15 cellular contexts compared by ENCODE assay signal in the genomic region with DNA sequence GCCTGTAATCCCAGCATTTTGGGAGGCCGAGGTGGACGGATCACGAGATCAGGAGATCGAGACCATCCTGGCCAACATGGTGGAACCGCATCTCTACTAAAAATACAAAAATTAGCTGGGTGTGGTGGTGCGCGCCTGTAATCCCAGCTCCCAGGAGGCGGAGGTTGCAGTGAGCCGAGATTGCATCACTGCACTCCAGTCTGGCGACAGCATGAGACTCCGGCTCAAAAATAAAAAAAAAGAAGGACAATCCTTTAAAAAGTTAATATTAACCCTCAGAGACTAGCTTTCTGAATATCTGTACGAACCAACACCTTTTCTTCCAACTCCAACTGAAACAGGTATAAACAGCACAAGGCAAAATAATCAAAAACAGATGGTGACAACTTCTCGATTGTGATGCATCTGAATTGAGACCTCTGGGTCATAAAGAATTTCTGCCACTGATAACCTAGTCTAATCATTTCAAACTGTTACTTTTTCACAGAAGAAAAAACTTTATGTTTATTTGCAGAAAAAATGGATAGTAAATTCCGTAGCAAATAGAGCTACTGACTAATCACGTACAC. TPM values are rescaled to one million over a fixed set of nuclear protein-coding genes. Genes with fewer than 3 reads are reported as not detected.
A peak's percentile ranks its signal among the peaks of the same experiment; 100 is the strongest.
DNase-seq lines count a peak whose midpoint lies in the region; ATAC-seq, FAIRE-seq and TF ChIP-seq lines count a peak whose summit lies in the region.
"Had no signal": no experiment of that assay in that cellular context is flagged by ENCODE, and none has a peak within 500 bp of the region (broad histone marks: within the 10 kb centered on the region; RNA-seq: fewer than 3 reads in every experiment).

No MANE protein-coding gene starts in this region.

- H3K4me1 ChIP-seq in naive thymus-derived CD4-positive, alpha-beta T cell (ENCODE audit: control insufficient read depth in 2 of 2, insufficient read depth in 2 of 2, low read length in 2 of 2) = peaks cover 0 to 20% of the 10 kb centered on the region in 2 donors
- peaks cover 0 to 2% of the 10 kb centered on the region in 2 donors for H3K4me1 ChIP-seq in uterus
- H3K4me1 ChIP-seq in left lung = peaks cover 2 to 21% of the 10 kb centered on the region in 2 donors
- peaks cover 7% of the 10 kb centered on the region for H3K4me1 ChIP-seq in OCI-LY7 (ENCODE audit: insufficient read depth, low read length, poor library complexity, severe bottlenecking)
- H3K4me1 ChIP-seq in small intestine (ENCODE audit: control insufficient read depth in 2 of 2, insufficient read depth in 1 of 2, low read depth in 1 of 2, low read length in 1 of 2) = no peaks in the 10 kb centered on the region

- H3K36me3 ChIP-seq in naive thymus-derived CD4-positive, alpha-beta T cell (ENCODE audit: control insufficient read depth in 2 of 3, insufficient read depth in 3 of 3, low read length in 3 of 3) = peaks cover 0 to 2% (median 0%) of the 10 kb centered on the region in 3 experiments
- H3K36me3 ChIP-seq in uterus (no peaks in the 10 kb centered on the region), left lung (peaks cover 0 to 15% of the 10 kb centered on the region in 2 donors), OCI-LY7 (ENCODE audit: insufficient read depth, low read length) (no peaks in the 10 kb centered on the region), small intestine (ENCODE audit: control insufficient read depth in 2 of 2, insufficient read depth in 2 of 2, low read length in 2 of 2) (peaks cover 0 to 5% of the 10 kb centered on the region in 2 donors)

- no peaks in the 10 kb centered on the region; the same call in 1 of the 2 replicates for H3K9me2 ChIP-seq in OCI-LY7 (ENCODE audit: insufficient read depth, low read length)

- intact Hi-C loops in naive thymus-derived CD4-positive, alpha-beta T cell (cut with micrococcal nuclease) = no loop called here
- intact Hi-C loops in uterus (cut with DNase I; ENCODE audit: low total_unique reads) (loop anchor here (10.0 kb wide), 1 partner anchor 80 kb away; no protein-coding TSS in a partner anchor), left lung (cut with DNase I) (loop anchor here (10.0 kb wide), 1 partner anchor 80 kb away; no protein-coding TSS in a partner anchor), OCI-LY7 (cut with micrococcal nuclease; ENCODE audit: unreplicated experiment) (no loop called here)

- no peak for ATAC-seq in activated naive CD8-positive, alpha-beta T cell treated with anti-CD3 and anti-CD28 coated beads, Interleukin-2, amount 50 U/mL, for 24 hours
- no peak for ATAC-seq in naive thymus-derived CD4-positive, alpha-beta T cell
- no peak for ATAC-seq in left lung

- no TSS peak for BruUV-seq in OCI-LY7 (replicated peaks; lab: Mats Ljungman, UMichigan)

- H3K4me3 ChIP-seq in naive thymus-derived CD4-positive, alpha-beta T cell (ENCODE audit: low read length) = no peak overlapping the region
- H3K4me3 ChIP-seq in uterus (no peak overlapping the region), left lung (no peak overlapping the region), OCI-LY7 (ENCODE audit: low read depth, low read length, poor library complexity, severe bottlenecking) (no peak overlapping the region), small intestine (ENCODE audit: low read depth in 1 of 2, low read length in 2 of 2) (no peak overlapping the region)
- H3K4me3 ChIP-seq: skin epidermis had no signal

- 83 to 91% (median 89%) methylated on average over 14 to 15 of the region's 15 CpGs for WGBS in small intestine, 3 donors

- H3K27me3 ChIP-seq in naive thymus-derived CD4-positive, alpha-beta T cell (ENCODE audit: control insufficient read depth in 2 of 2, insufficient read depth in 2 of 2, low read length in 2 of 2) = no peaks in the 10 kb centered on the region
- no peaks in the 10 kb centered on the region for H3K27me3 ChIP-seq in uterus
- no peaks in the 10 kb centered on the region for H3K27me3 ChIP-seq in left lung
- H3K27me3 ChIP-seq in small intestine (ENCODE audit: control insufficient read depth in 2 of 2, insufficient read depth in 2 of 2, low read length in 2 of 2) = no peaks in the 10 kb centered on the region

- no peak overlapping the region for H3K4me2 ChIP-seq in OCI-LY7 (ENCODE audit: low read length)

- no peak overlapping the region for H2AFZ ChIP-seq in OCI-LY7 (ENCODE audit: low read length)

- H3K79me2 ChIP-seq in OCI-LY7 (ENCODE audit: insufficient read depth, low read depth, low read length) = no peaks in the 10 kb centered on the region

- H3K27ac ChIP-seq in naive thymus-derived CD4-positive, alpha-beta T cell (ENCODE audit: low read depth, low read length) = peak overlapping the region; percentile 40
- H3K27ac ChIP-seq in uterus (peak overlapping the region; percentile 63 to 77), left lung (no peak overlapping the region), OCI-LY7 (ENCODE audit: low read depth, low read length, poor library complexity, severe bottlenecking) (no peak overlapping the region), small intestine (ENCODE audit: low read depth in 1 of 2, low read length in 1 of 2) (no peak overlapping the region)

- no peaks in the 10 kb centered on the region for H3K27me3 Mint-ChIP-seq in activated naive CD8-positive, alpha-beta T cell
- no peaks in the 10 kb centered on the region for H3K27me3 Mint-ChIP-seq in activated naive CD8-positive, alpha-beta T cell treated with anti-CD3 and anti-CD28 coated beads, Interleukin-2, amount 50 U/mL, for 24 hours
- no peaks in the 10 kb centered on the region for H3K27me3 Mint-ChIP-seq in naive thymus-derived CD4-positive, alpha-beta T cell

- peak overlapping the region; percentile 69 for H3K27ac Mint-ChIP-seq in activated naive CD8-positive, alpha-beta T cell
- no peak overlapping the region for H3K27ac Mint-ChIP-seq in activated naive CD8-positive, alpha-beta T cell treated with anti-CD3 and anti-CD28 coated beads, Interleukin-2, amount 50 U/mL, for 24 hours
- peak overlapping the region in 8 of 9 donors; percentile 89 to 98 (median 94) for H3K27ac Mint-ChIP-seq in naive thymus-derived CD4-positive, alpha-beta T cell

- no peaks in the 10 kb centered on the region for H4K20me1 ChIP-seq in OCI-LY7 (ENCODE audit: insufficient read depth, low read length)

- DNase-seq in activated naive CD8-positive, alpha-beta T cell treated with anti-CD3 and anti-CD28 coated beads, Interleukin-2, amount 50 U/mL, for 24 hours = no peak
- DNase-seq in fibroblast of gingiva (ENCODE audit: low read depth) (peak; percentile 54), uterus (no peak), left lung (no peak), OCI-LY7 (ENCODE audit: low spot score) (no peak), small intestine (no peak)
- no peak for DNase-seq in naive thymus-derived CD4-positive, alpha-beta T cell
- DNase-seq: activated CD8-positive, alpha-beta memory T cell treated with anti-CD3 and anti-CD28 coated beads, Interleukin-2, amount 50 U/mL, for 48 hours; NCI-H1417 treated with DMSO at 0.1 percent for 48 hours; NCI-H69 had no signal

- no peak overlapping the region for H3K4me3 Mint-ChIP-seq in activated naive CD8-positive, alpha-beta T cell
- no peak overlapping the region for H3K4me3 Mint-ChIP-seq in activated naive CD8-positive, alpha-beta T cell treated with anti-CD3 and anti-CD28 coated beads, Interleukin-2, amount 50 U/mL, for 24 hours
- peak overlapping the region in 3 of 10 donors; percentile 15 to 55 (median 45) for H3K4me3 Mint-ChIP-seq in naive thymus-derived CD4-positive, alpha-beta T cell

- no peak for FAIRE-seq in small intestine (lab: Jason Lieb, UNC)
- FAIRE-seq: GM12892, GM19239, H1 had no signal

- CTCF ChIA-PET in naive thymus-derived CD4-positive, alpha-beta T cell (lab: Charles Lee) = interaction anchor here (0.7 to 12.1 kb wide), 2 partner anchors 77 to 805 kb away, joined by 3 to 223 read pairs; no protein-coding TSS in a partner anchor
- CTCF ChIA-PET in OCI-LY7 (lab: Charles Lee; ENCODE audit: unreplicated experiment) = interaction anchor here (0.6 kb wide), 1 partner anchor 79 kb away, joined by 3 read pairs; no protein-coding TSS in a partner anchor

- peaks cover 33% of the 10 kb centered on the region for H3K4me1 Mint-ChIP-seq in activated naive CD8-positive, alpha-beta T cell (ENCODE audit: low read depth)
- peaks cover 20% of the 10 kb centered on the region for H3K4me1 Mint-ChIP-seq in activated naive CD8-positive, alpha-beta T cell treated with anti-CD3 and anti-CD28 coated beads, Interleukin-2, amount 50 U/mL, for 24 hours
- H3K4me1 Mint-ChIP-seq in naive thymus-derived CD4-positive, alpha-beta T cell = peaks cover 22 to 62% (median 46%) of the 10 kb centered on the region in 7 donors

- H3K9me3 Mint-ChIP-seq in activated naive CD8-positive, alpha-beta T cell (ENCODE audit: low read depth) = no peaks in the 10 kb centered on the region
- no peaks in the 10 kb centered on the region for H3K9me3 Mint-ChIP-seq in activated naive CD8-positive, alpha-beta T cell treated with anti-CD3 and anti-CD28 coated beads, Interleukin-2, amount 50 U/mL, for 24 hours
- no peaks in the 10 kb centered on the region for H3K9me3 Mint-ChIP-seq in naive thymus-derived CD4-positive, alpha-beta T cell

- no peak for TF ChIP-seq POLR2A in uterus (IDR thresholded peaks at IDR 0.05)

- H3K9me3 ChIP-seq in naive thymus-derived CD4-positive, alpha-beta T cell (ENCODE audit: control insufficient read depth in 2 of 3, low read length in 3 of 3) = no peaks in the 10 kb centered on the region
- H3K9me3 ChIP-seq in uterus (no peaks in the 10 kb centered on the region), left lung (no peaks in the 10 kb centered on the region), OCI-LY7 (ENCODE audit: low read length) (no peaks in the 10 kb centered on the region), small intestine (ENCODE audit: control insufficient read depth, low read depth) (no peaks in the 10 kb centered on the region)

- TF ChIP-seq CTCF in uterus (IDR thresholded peaks at IDR 0.05) = no peak
- TF ChIP-seq CTCF in left lung (IDR thresholded peaks at IDR 0.05) = no peak
- TF ChIP-seq CTCF in OCI-LY7 (conservative IDR thresholded peaks at IDR 0.05; ENCODE audit: low read length) = no peak

- POLR2A ChIA-PET in naive thymus-derived CD4-positive, alpha-beta T cell (lab: Charles Lee) = interaction anchor here (0.6 to 0.8 kb wide), 2 partner anchors 17 to 153 kb away, joined by 3 read pairs; no protein-coding TSS in a partner anchor
- POLR2A ChIA-PET in OCI-LY7 (lab: Charles Lee) = no interaction called here

- H3K36me3 Mint-ChIP-seq in activated naive CD8-positive, alpha-beta T cell = no peaks in the 10 kb centered on the region
- H3K36me3 Mint-ChIP-seq in activated naive CD8-positive, alpha-beta T cell treated with anti-CD3 and anti-CD28 coated beads, Interleukin-2, amount 50 U/mL, for 24 hours (ENCODE audit: low read depth) = no peaks in the 10 kb centered on the region
- H3K36me3 Mint-ChIP-seq in naive thymus-derived CD4-positive, alpha-beta T cell = peaks cover 0 to 6% (median 0%) of the 10 kb centered on the region in 5 donors

RNA-seq across cellular contexts. Expression of a gene that starts 27.8 kb away (rescaled TPM):
- total RNA-seq in naive thymus-derived CD4-positive, alpha-beta T cell = 10 to 100 TPM; 54.7 to 89.3 (median 65.1) TPM
- 10 to 100 TPM; 13.6 to 25.8 TPM for polyA plus RNA-seq in naive thymus-derived CD4-positive, alpha-beta T cell
- total RNA-seq in uterus = 100 to 1,000 TPM in 2 of 4 donors, 10 to 100 TPM in 2; 48.2 to 134 (median 96.8) TPM
- total RNA-seq in left lung = 100 to 1,000 TPM in 1 of 2 donors, 10 to 100 TPM in 1; 85.1 to 104 TPM
- total RNA-seq in OCI-LY7 (2014; rRNA removed; shearing (Covaris generic)) = 11.2 and 15.3 TPM in 2 replicates
- 25.6 and 26.2 TPM in 2 replicates for total RNA-seq in OCI-LY7 (2022)
- polyA plus RNA-seq in small intestine = 10 to 100 TPM; 16.1 to 22.7 (median 16.8) TPM

Comparison
In these comparisons a context has a peak if more than half of its experiments do, and no peak if none do; other contexts are left out.
1. H3K27ac ChIP-seq: peak in naive thymus-derived CD4-positive, alpha-beta T cell (single experiment) and uterus (2 of 2); none in left lung (0 of 2), OCI-LY7 (single experiment) and small intestine (0 of 2).
2. intact Hi-C loops: an anchor here in uterus (10.0 kb wide) and left lung (10.0 kb wide); none called in naive thymus-derived CD4-positive, alpha-beta T cell and OCI-LY7.